In genomic region chr5:132226516-132227234, GRCh38 we compare ENCODE assay signal across 9 cellular contexts. TPM values are rescaled to one million over a fixed set of nuclear protein-coding genes. Genes with fewer than 3 reads are reported as not detected.
A peak's percentile ranks its signal among the peaks of the same experiment; 100 is the strongest.
DNase-seq lines count a peak whose midpoint lies in the region; ATAC-seq, FAIRE-seq and TF ChIP-seq lines count a peak whose summit lies in the region.
"Had no signal": no experiment of that assay in that cellular context is flagged by ENCODE, and none has a peak within 500 bp of the region (broad histone marks: within the 10 kb centered on the region; RNA-seq: fewer than 3 reads in every experiment).

No MANE protein-coding gene starts in this region.

- H3K4me3 ChIP-seq in bronchial epithelial cell (ENCODE audit: low read depth, low read length) (peak overlapping the region; percentile 58), lower lobe of right lung (peak overlapping the region; percentile 89), tibial artery (peak overlapping the region; percentile 79 to 99)

- intact Hi-C loops in activated CD4-positive, alpha-beta memory T cell treated with anti-CD3 and anti-CD28 coated beads for 36 hours (cut with micrococcal nuclease): no loop called here
- intact Hi-C loops in lower lobe of right lung (cut with DNase I): no loop called here
- intact Hi-C loops in tibial artery (cut with DNase I; ENCODE audit: low total_unique reads): no loop called here

- FAIRE-seq in bronchial epithelial cell (lab: Jason Lieb, UNC): no peak

- H3K27ac ChIP-seq in lower lobe of right lung: peak overlapping the region; percentile 94
- H3K27ac ChIP-seq in tibial artery: peak overlapping the region; percentile 95

- H3K9me3 ChIP-seq in lower lobe of right lung: no peaks in the 10 kb centered on the region
- H3K9me3 ChIP-seq in tibial artery: no peaks in the 10 kb centered on the region

- no peaks in the 10 kb centered on the region for H3K9me3 Mint-ChIP-seq in activated CD4-positive, alpha-beta memory T cell treated with anti-CD3 and anti-CD28 coated beads, Interleukin-2, amount 10 ng/mL, durations not matched to agents 7 days and 5 days
- H3K9me3 Mint-ChIP-seq in activated CD4-positive, alpha-beta memory T cell treated with anti-CD3 and anti-CD28 coated beads for 36 hours: no peaks in the 10 kb centered on the region

- H3K27me3 Mint-ChIP-seq in activated CD4-positive, alpha-beta memory T cell treated with anti-CD3 and anti-CD28 coated beads, Interleukin-2, amount 10 ng/mL, durations not matched to agents 7 days and 5 days: peaks cover 31% of the 10 kb centered on the region
- H3K27me3 Mint-ChIP-seq in activated CD4-positive, alpha-beta memory T cell treated with anti-CD3 and anti-CD28 coated beads for 36 hours: peaks cover 17% of the 10 kb centered on the region

- no peak for DNase-seq in activated CD4-positive, alpha-beta memory T cell treated with anti-CD3 and anti-CD28 coated beads, Interleukin-2, amount 10 ng/mL, durations not matched to agents 7 days and 5 days
- no peak for DNase-seq in activated CD4-positive, alpha-beta memory T cell treated with anti-CD3 and anti-CD28 coated beads for 36 hours
- DNase-seq in bronchial epithelial cell (ENCODE audit: low read depth): no peak
- no peak for DNase-seq in lower lobe of right lung
- peak in 1 of 2 donors; percentile 53 for DNase-seq in tibial artery
- no peak for DNase-seq in A172 (ENCODE audit: low spot score)
- DNase-seq in ureter (ENCODE audit: low spot score): no peak
- DNase-seq: DND-41 had no signal

- TF ChIP-seq CTCF in bronchial epithelial cell (IDR thresholded peaks at IDR 0.05; ENCODE audit: insufficient read depth, low read length, severe bottlenecking): no peak
- no peak for TF ChIP-seq CTCF in lower lobe of right lung (IDR thresholded peaks at IDR 0.05)
- TF ChIP-seq CTCF in tibial artery (IDR thresholded peaks at IDR 0.05): no peak

- peak; percentile 27 to 37 for ATAC-seq in lower lobe of right lung
- ATAC-seq in GM21786 (IDR thresholded peaks at IDR 0.05; ENCODE audit: unreplicated experiment): no peak

- peak overlapping the region; percentile 31 for H3K4me3 Mint-ChIP-seq in activated CD4-positive, alpha-beta memory T cell treated with anti-CD3 and anti-CD28 coated beads, Interleukin-2, amount 10 ng/mL, durations not matched to agents 7 days and 5 days
- no peak overlapping the region for H3K4me3 Mint-ChIP-seq in activated CD4-positive, alpha-beta memory T cell treated with anti-CD3 and anti-CD28 coated beads for 36 hours

- H3K4me1 ChIP-seq in lower lobe of right lung: peaks cover 55% of the 10 kb centered on the region
- H3K4me1 ChIP-seq in tibial artery: peaks cover 0 to 65% (median 52%) of the 10 kb centered on the region in 4 donors

- H3K36me3 ChIP-seq in bronchial epithelial cell (ENCODE audit: control insufficient read depth, insufficient read depth, low read length) (no peaks in the 10 kb centered on the region), lower lobe of right lung (no peaks in the 10 kb centered on the region), tibial artery (no peaks in the 10 kb centered on the region)

- POLR2A ChIA-PET in activated CD4-positive, alpha-beta memory T cell treated with anti-CD3 and anti-CD28 coated beads, Interleukin-2, amount 10 ng/mL, durations not matched to agents 7 days and 5 days (lab: Charles Lee): no interaction called here
- POLR2A ChIA-PET in activated CD4-positive, alpha-beta memory T cell treated with anti-CD3 and anti-CD28 coated beads for 36 hours (lab: Charles Lee): no interaction called here

- H3K36me3 Mint-ChIP-seq in activated CD4-positive, alpha-beta memory T cell treated with anti-CD3 and anti-CD28 coated beads, Interleukin-2, amount 10 ng/mL, durations not matched to agents 7 days and 5 days (ENCODE audit: low read depth): no peaks in the 10 kb centered on the region
- no peaks in the 10 kb centered on the region for H3K36me3 Mint-ChIP-seq in activated CD4-positive, alpha-beta memory T cell treated with anti-CD3 and anti-CD28 coated beads for 36 hours

- H3K27me3 ChIP-seq in bronchial epithelial cell (ENCODE audit: control insufficient read depth, insufficient read depth, low read length) (no peaks in the 10 kb centered on the region), lower lobe of right lung (ENCODE audit: low read depth) (no peaks in the 10 kb centered on the region), tibial artery (no peaks in the 10 kb centered on the region)

- H3K27ac Mint-ChIP-seq in activated CD4-positive, alpha-beta memory T cell treated with anti-CD3 and anti-CD28 coated beads, Interleukin-2, amount 10 ng/mL, durations not matched to agents 7 days and 5 days: no peak overlapping the region
- no peak overlapping the region for H3K27ac Mint-ChIP-seq in activated CD4-positive, alpha-beta memory T cell treated with anti-CD3 and anti-CD28 coated beads for 36 hours

- CTCF ChIA-PET in activated CD4-positive, alpha-beta memory T cell treated with anti-CD3 and anti-CD28 coated beads, Interleukin-2, amount 10 ng/mL, durations not matched to agents 7 days and 5 days (lab: Charles Lee): interaction anchor here (1.0 to 1.5 kb wide), 3 partner anchors 9 to 47 kb away, joined by 3 to 9 read pairs (median 4); no protein-coding TSS in a partner anchor
- CTCF ChIA-PET in activated CD4-positive, alpha-beta memory T cell treated with anti-CD3 and anti-CD28 coated beads for 36 hours (lab: Charles Lee): interaction anchor here (0.9 to 7.3 kb wide), 4 partner anchors 12 to 164 kb away, joined by 3 to 76 read pairs (median 5); no protein-coding TSS in a partner anchor

- peaks cover 24% of the 10 kb centered on the region for H3K4me1 Mint-ChIP-seq in activated CD4-positive, alpha-beta memory T cell treated with anti-CD3 and anti-CD28 coated beads, Interleukin-2, amount 10 ng/mL, durations not matched to agents 7 days and 5 days
- peaks cover 9% of the 10 kb centered on the region for H3K4me1 Mint-ChIP-seq in activated CD4-positive, alpha-beta memory T cell treated with anti-CD3 and anti-CD28 coated beads for 36 hours (ENCODE audit: low read depth)

RNA-seq across cellular contexts. Expression of gene P4HA2, which starts 1.0 kb away (rescaled TPM):
- total RNA-seq in activated CD4-positive, alpha-beta memory T cell treated with anti-CD3 and anti-CD28 coated beads, Interleukin-2, amount 10 ng/mL, durations not matched to agents 7 days and 5 days: 10 to 100 TPM in 1 of 2 experiments, 1 to 10 TPM in 1; 9.7 to 10.5 TPM
- total RNA-seq in activated CD4-positive, alpha-beta memory T cell treated with anti-CD3 and anti-CD28 coated beads for 36 hours: 1 to 10 TPM; 6.0 to 6.1 TPM
- total RNA-seq in bronchial epithelial cell (174 and 190 TPM in 2 replicates), lower lobe of right lung (75.7 TPM), ureter (39.7 TPM)
- 58.7 and 71.7 TPM in 2 replicates for total RNA-seq in A172 (2014; rRNA removed; shearing (Covaris generic))

RNA-seq across cellular contexts. Expression of gene PDLIM4, which starts 30.8 kb away (rescaled TPM):
- not detected for total RNA-seq in activated CD4-positive, alpha-beta memory T cell treated with anti-CD3 and anti-CD28 coated beads, Interleukin-2, amount 10 ng/mL, durations not matched to agents 7 days and 5 days
- not detected for total RNA-seq in activated CD4-positive, alpha-beta memory T cell treated with anti-CD3 and anti-CD28 coated beads for 36 hours
- total RNA-seq in bronchial epithelial cell: 12.9 and 18.8 TPM in 2 replicates
- total RNA-seq in lower lobe of right lung: 6.7 TPM
- 0.05 TPM in 1 of 2 replicates, not detected in the other for total RNA-seq in A172 (2014; rRNA removed; shearing (Covaris generic))
- total RNA-seq in ureter: 33.9 TPM
